ENCODE assay signal across 37 cellular contexts in genomic region chr17:79661292-79662041, GRCh38. TPM values are rescaled to one million over a fixed set of nuclear protein-coding genes. Genes with fewer than 3 reads are reported as not detected.
"Had no signal": no experiment of that assay in that cellular context is flagged by ENCODE, and none has a peak within 500 bp of the region (broad histone marks: within the 10 kb centered on the region; RNA-seq: fewer than 3 reads in every experiment).

No MANE protein-coding gene starts in this region.

- H3K4me3 Mint-ChIP-seq: activated CD4-positive, alpha-beta memory T cell treated with anti-CD3 and anti-CD28 coated beads, Interleukin-2, amount 10 ng/mL, durations not matched to agents 7 days and 5 days; activated CD4-positive, alpha-beta T cell treated with anti-CD3 and anti-CD28 coated beads for 36 hours; activated CD4-positive, alpha-beta T cell treated with anti-CD3 and anti-CD28 coated beads, Interleukin-2, amount 10 ng/mL, durations not matched to agents 7 days and 5 days; activated CD8-positive, alpha-beta T cell treated with anti-CD3 and anti-CD28 coated beads, Interleukin-2, amount 10 ng/mL, durations not matched to agents 7 days and 5 days; activated naive CD4-positive, alpha-beta T cell treated with anti-CD3 and anti-CD28 coated beads for 36 hours; activated naive CD8-positive, alpha-beta T cell treated with anti-CD3 and anti-CD28 coated beads for 36 hours; activated T-cell treated with anti-CD3 and anti-CD28 coated beads, Interleukin-2, amount 50 U/mL, for 24 hours; activated T-cell treated with anti-CD3 and anti-CD28 coated beads, Interleukin-2, amount 50 U/mL, for 72 hours; activated T-helper 1 cell treated with anti-CD3 and anti-CD28 coated beads, Interleukin-12 subunit alpha, Interleukin-12 subunit beta, Interleukin-2, Interleukin-4 antibody, amounts not matched to agents 30 ng/mL and 10 ng/mL and 1 ng/mL, durations not matched to agents 14 hours and 24 hours and 36 hours; activated T-helper 17 cell treated with anti-CD3 and anti-CD28 coated beads, Interleukin-2, amount 50 U/mL, for 72 hours; T-helper 1 cell treated with Interleukin-12 subunit alpha and Interleukin-12 subunit beta and Interleukin-4 antibody, amounts not matched to agents 30 μg/mL and 1 μg/mL, for 36 hours; T-helper 2 cell treated with Interferon-gamma antibody and Interleukin-4, amounts not matched to agents 5 μg/mL and 100 μg/mL, for 36 hours; WTC11 had no signal

- ATAC-seq: activated CD4-positive, alpha-beta T cell treated with anti-CD3 and anti-CD28 coated beads for 36 hours; activated CD4-positive, CD25-positive, alpha-beta regulatory T cell treated with anti-CD3 and anti-CD28 coated beads, Interleukin-2, amount 50 U/mL, for 24 hours; activated CD8-positive, alpha-beta T cell treated with anti-CD3 and anti-CD28 coated beads, Interleukin-2, amount 10 ng/mL, durations not matched to agents 7 days and 5 days; activated naive CD4-positive, alpha-beta T cell treated with anti-CD3 and anti-CD28 coated beads, Interleukin-2, amount 50 U/mL, for 72 hours; activated T-cell treated with anti-CD3 and anti-CD28 coated beads, Interleukin-2, amount 50 U/mL, for 72 hours; activated T-helper 17 cell treated with anti-CD3 and anti-CD28 coated beads, Interleukin-2, amount 50 U/mL, for 72 hours; body of pancreas; WTC11 had no signal

- H3K27ac Mint-ChIP-seq: activated CD4-positive, alpha-beta memory T cell treated with anti-CD3 and anti-CD28 coated beads, Interleukin-2, amount 10 ng/mL, durations not matched to agents 7 days and 5 days; activated CD4-positive, alpha-beta T cell treated with anti-CD3 and anti-CD28 coated beads for 36 hours; activated CD4-positive, alpha-beta T cell treated with anti-CD3 and anti-CD28 coated beads, Interleukin-2, amount 10 ng/mL, durations not matched to agents 7 days and 5 days; activated CD8-positive, alpha-beta T cell treated with anti-CD3 and anti-CD28 coated beads, Interleukin-2, amount 10 ng/mL, durations not matched to agents 7 days and 5 days; activated naive CD4-positive, alpha-beta T cell treated with anti-CD3 and anti-CD28 coated beads for 36 hours; activated naive CD4-positive, alpha-beta T cell treated with anti-CD3 and anti-CD28 coated beads, Interleukin-2, amount 50 U/mL, for 72 hours; activated naive CD8-positive, alpha-beta T cell treated with anti-CD3 and anti-CD28 coated beads for 36 hours; activated T-cell treated with anti-CD3 and anti-CD28 coated beads, Interleukin-2, amount 50 U/mL, for 24 hours; activated T-cell treated with anti-CD3 and anti-CD28 coated beads, Interleukin-2, amount 50 U/mL, for 72 hours; activated T-helper 1 cell treated with anti-CD3 and anti-CD28 coated beads, Interleukin-12 subunit alpha, Interleukin-12 subunit beta, Interleukin-2, Interleukin-4 antibody, amounts not matched to agents 30 ng/mL and 10 ng/mL and 1 ng/mL, durations not matched to agents 14 hours and 24 hours and 36 hours; activated T-helper 17 cell treated with anti-CD3 and anti-CD28 coated beads, Interleukin-2, amount 50 U/mL, for 72 hours; T-helper 1 cell treated with Interleukin-12 subunit alpha and Interleukin-12 subunit beta and Interleukin-4 antibody, amounts not matched to agents 30 μg/mL and 1 μg/mL, for 36 hours; T-helper 2 cell treated with Interferon-gamma antibody and Interleukin-4, amounts not matched to agents 5 μg/mL and 100 μg/mL, for 36 hours; WTC11 had no signal

- H3K4me1 Mint-ChIP-seq: activated CD4-positive, alpha-beta memory T cell treated with anti-CD3 and anti-CD28 coated beads, Interleukin-2, amount 10 ng/mL, durations not matched to agents 7 days and 5 days; activated CD4-positive, alpha-beta T cell treated with anti-CD3 and anti-CD28 coated beads for 36 hours; activated CD4-positive, alpha-beta T cell treated with anti-CD3 and anti-CD28 coated beads, Interleukin-2, amount 10 ng/mL, durations not matched to agents 7 days and 5 days; activated T-helper 17 cell treated with anti-CD3 and anti-CD28 coated beads, Interleukin-2, amount 50 U/mL, for 72 hours had no signal

- H3K36me3 Mint-ChIP-seq: activated naive CD8-positive, alpha-beta T cell treated with anti-CD3 and anti-CD28 coated beads for 36 hours had no signal

- DNase-seq: activated CD4-positive, alpha-beta memory T cell treated with anti-CD3 and anti-CD28 coated beads, Interleukin-2, amount 10 ng/mL, durations not matched to agents 7 days and 5 days; activated CD4-positive, alpha-beta T cell treated with anti-CD3 and anti-CD28 coated beads for 1 hour; activated CD4-positive, alpha-beta T cell treated with anti-CD3 and anti-CD28 coated beads for 36 hours; activated CD4-positive, alpha-beta T cell treated with anti-CD3 and anti-CD28 coated beads for 48 hours; activated CD4-positive, alpha-beta T cell treated with anti-CD3 and anti-CD28 coated beads, Interleukin-2, amount 10 ng/mL, durations not matched to agents 7 days and 5 days; activated CD4-positive, alpha-beta T cell treated with anti-CD3 and anti-CD28 coated beads, Interleukin-2, amount 50 U/mL, for 48 hours; activated CD4-positive, CD25-positive, alpha-beta regulatory T cell; activated CD8-positive, alpha-beta memory T cell treated with anti-CD3 and anti-CD28 coated beads for 24 hours; activated CD8-positive, alpha-beta memory T cell treated with anti-CD3 and anti-CD28 coated beads, Interleukin-2, amount 50 U/mL, for 48 hours; activated CD8-positive, alpha-beta T cell treated with anti-CD3 and anti-CD28 coated beads, Interleukin-2, amount 10 ng/mL, durations not matched to agents 7 days and 5 days; activated effector memory CD4-positive, alpha-beta T cell treated with anti-CD3 and anti-CD28 coated beads, Interleukin-2, amount 50 U/mL, for 16 hours; activated gamma-delta T cell treated with Interleukin-2 at 50 U/mL for 16 hours; activated naive CD4-positive, alpha-beta T cell; activated naive CD4-positive, alpha-beta T cell treated with anti-CD3 and anti-CD28 coated beads for 36 hours; activated naive CD4-positive, alpha-beta T cell treated with anti-CD3 and anti-CD28 coated beads, Interleukin-2, amount 50 U/mL, for 16 hours; activated naive CD8-positive, alpha-beta T cell treated with anti-CD3 and anti-CD28 coated beads for 36 hours; activated T-cell treated with anti-CD3 and anti-CD28 coated beads, Interleukin-2, amount 50 U/mL, for 24 hours; activated T-cell treated with anti-CD3 and anti-CD28 coated beads, Interleukin-2, amount 50 U/mL, for 72 hours; amniotic stem cell; aorta; body of pancreas; brain microvascular endothelial cell; central memory CD4-positive, alpha-beta T cell; T-helper 1 cell; T-helper 2 cell; T-helper 9 cell had no signal

- FAIRE-seq: astrocyte, TTC549 had no signal

- H3K9me3 Mint-ChIP-seq: activated T-helper 17 cell treated with anti-CD3 and anti-CD28 coated beads, Interleukin-2, amount 50 U/mL, for 72 hours; T-helper 2 cell treated with Interferon-gamma antibody and Interleukin-4, amounts not matched to agents 5 μg/mL and 100 μg/mL, for 36 hours had no signal

RNA-seq across cellular contexts. Expression of gene RBFOX3, which starts 50.6 kb away (rescaled TPM):
- total RNA-seq: activated CD4-positive, alpha-beta memory T cell treated with anti-CD3 and anti-CD28 coated beads, Interleukin-2, amount 10 ng/mL, durations not matched to agents 7 days and 5 days; activated CD4-positive, alpha-beta T cell treated with anti-CD3 and anti-CD28 coated beads, Interleukin-2, amount 10 ng/mL, durations not matched to agents 7 days and 5 days; activated CD8-positive, alpha-beta T cell treated with anti-CD3 and anti-CD28 coated beads, Interleukin-2, amount 10 ng/mL, durations not matched to agents 7 days and 5 days; activated naive CD4-positive, alpha-beta T cell treated with anti-CD3 and anti-CD28 coated beads for 36 hours; activated naive CD4-positive, alpha-beta T cell treated with anti-CD3 and anti-CD28 coated beads, Interleukin-2, amount 50 U/mL, for 72 hours; activated naive CD8-positive, alpha-beta T cell treated with anti-CD3 and anti-CD28 coated beads for 36 hours; activated T-helper 1 cell treated with anti-CD3 and anti-CD28 coated beads, Interleukin-12 subunit alpha, Interleukin-12 subunit beta, Interleukin-2, Interleukin-4 antibody, amounts not matched to agents 30 ng/mL and 10 ng/mL and 1 ng/mL, durations not matched to agents 14 hours and 24 hours and 36 hours; activated T-helper 17 cell treated with anti-CD3 and anti-CD28 coated beads, Interleukin-2, amount 50 U/mL, for 72 hours; breast epithelium; cardiac septum had no signal
